ENCODE assay signal across 24 cellular contexts in the genomic region with DNA sequence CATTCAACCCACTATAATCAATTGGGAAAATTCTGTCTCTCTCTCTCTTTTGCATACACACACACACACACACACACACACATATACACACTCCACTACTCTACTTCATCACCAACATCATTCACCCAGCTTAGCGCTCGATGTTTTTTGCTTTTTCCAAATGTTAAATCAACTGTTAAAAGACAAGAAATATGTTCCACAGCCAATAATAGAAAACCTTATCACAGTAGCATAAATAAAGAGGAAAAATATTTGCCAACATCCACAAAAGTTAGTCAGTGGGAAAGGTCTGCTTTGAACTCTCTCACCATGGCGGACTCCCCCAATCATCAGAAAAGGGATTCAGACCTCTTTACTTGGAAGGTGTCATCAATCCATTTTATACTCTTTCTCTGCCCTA. TPM values are rescaled to one million over a fixed set of nuclear protein-coding genes. Genes with fewer than 3 reads are reported as not detected.
A peak's percentile ranks its signal among the peaks of the same experiment; 100 is the strongest.
DNase-seq lines count a peak whose midpoint lies in the region; ATAC-seq, FAIRE-seq and TF ChIP-seq lines count a peak whose summit lies in the region.
"Had no signal": no experiment of that assay in that cellular context is flagged by ENCODE, and none has a peak within 500 bp of the region (broad histone marks: within the 10 kb centered on the region; RNA-seq: fewer than 3 reads in every experiment).

No MANE protein-coding gene starts in this region.

- no peak for DNase-seq in heart right ventricle
- no peak for DNase-seq in left ventricle myocardium superior
- DNase-seq in K562 (ENCODE audit: extremely low read depth in 1 of 4, low spot score in 3 of 4), result no peak
- DNase-seq in neural progenitor cell (ENCODE audit: low spot score), result no peak
- no peak for DNase-seq in tibial artery
- no peak for DNase-seq in KBM-7
- DNase-seq in stimulated activated CD4-positive, alpha-beta T cell treated with anti-CD3 and anti-CD28 coated beads, Interleukin-4, amount 100 ng/mL, for 1 hour, result no peak
- DNase-seq in T-helper 9 cell, result no peak
- DNase-seq: 8988T; CD8-positive, alpha-beta T cell; GOT3; HCEC 1CT; NCI-H1694; NCI-H2081; NCI-H2171 treated with DMSO at 0.1 percent for 48 hours; NCI-H524 treated with DMSO at 0.1 percent for 48 hours; NCI-H82 had no signal

- H3K27me3 ChIP-seq in heart right ventricle (no peaks in the 10 kb centered on the region), K562 (ENCODE audit: control insufficient read depth in 2 of 2, insufficient read depth in 2 of 2, low read length in 2 of 2) (peaks cover 0 to 5% of the 10 kb centered on the region in 2 experiments; a peak in 1 of 5 replicates), neural progenitor cell (no peaks in the 10 kb centered on the region), tibial artery (no peaks in the 10 kb centered on the region)
- H3K27me3 ChIP-seq: BLaER1 treated with 17β-estradiol and CSF1 and Interleukin-3, amounts not matched to agents 10 nM and 100 nM; SJSA1 had no signal

- POLR2A ChIA-PET in K562 (lab: Yijun Ruan, JAX), result no interaction called here

- H3K36me3 ChIP-seq in heart right ventricle (no peaks in the 10 kb centered on the region), K562 (ENCODE audit: control insufficient read depth, insufficient read depth, low read length) (no peaks in the 10 kb centered on the region), neural progenitor cell (no peaks in the 10 kb centered on the region), tibial artery (no peaks in the 10 kb centered on the region)
- H3K36me3 ChIP-seq: BLaER1 treated with 17β-estradiol and CSF1 and Interleukin-3, amounts not matched to agents 10 nM and 100 nM; SJSA1 had no signal

- BruUV-seq in K562 (replicated peaks; lab: Mats Ljungman, UMichigan), result no TSS peak

- no peak for FAIRE-seq in K562 (lab: Jason Lieb, UNC)
- FAIRE-seq: GM12892 had no signal

- TF ChIP-seq EP300 in K562 (IDR thresholded peaks at IDR 0.05; ENCODE audit: low read length), result no peak

- WGBS in heart right ventricle, 2 donors, result 61 to 69% methylated on average over 3 of the region's 3 CpGs
- 91% methylated on average over 3 of the region's 3 CpGs for WGBS in K562 (ENCODE audit: insufficient coverage, low coverage, missing lambda C conversion rate)

- TF ChIP-seq POLR2A in K562 (conservative IDR thresholded peaks at IDR 0.05), result no peak

- in situ Hi-C loops in K562 (cut with MboI), result no loop called here
- in situ Hi-C loops in KBM-7 (cut with MboI; ENCODE audit: low pct_unique_long_range_greater_than_20kb, low sequenced_read_pairs), result no loop called here

- peaks cover 5% of the 10 kb centered on the region for H3K27me3 Mint-ChIP-seq in neural progenitor cell (ENCODE audit: insufficient read depth, low read depth)

- no peak overlapping the region for H3K4me3 Mint-ChIP-seq in neural progenitor cell
- H3K4me3 Mint-ChIP-seq: CD8-positive, alpha-beta T cell had no signal

- intact Hi-C loops in heart right ventricle (cut with DNase I) (no loop called here), left ventricle myocardium superior (cut with micrococcal nuclease) (no loop called here), K562 (cut with micrococcal nuclease) (no loop called here), tibial artery (cut with DNase I; ENCODE audit: low total_unique reads) (loop anchor here (10.0 kb wide), 1 partner anchor 265 kb away; a partner anchor contains a TSS)

- H3K9ac ChIP-seq in K562 (ENCODE audit: insufficient read depth in 1 of 2, low read depth in 2 of 2, low read length in 2 of 2), result no peak overlapping the region
- no peak overlapping the region for H3K9ac ChIP-seq in neural progenitor cell
- H3K9ac ChIP-seq: BLaER1 treated with 17β-estradiol and CSF1 and Interleukin-3, amounts not matched to agents 10 nM and 100 nM had no signal

- no peaks in the 10 kb centered on the region for H4K20me1 ChIP-seq in K562 (replicated peaks; ENCODE audit: control insufficient read depth, insufficient read depth, low read length)
- H4K20me1 ChIP-seq in neural progenitor cell (ENCODE audit: low read depth), result no peaks in the 10 kb centered on the region
- H4K20me1 ChIP-seq: BLaER1 treated with 17β-estradiol and CSF1 and Interleukin-3, amounts not matched to agents 10 nM and 100 nM had no signal

- peaks cover 0 to 14% (median 4%) of the 10 kb centered on the region in 9 donors for H3K4me1 ChIP-seq in heart right ventricle
- no peaks in the 10 kb centered on the region for H3K4me1 ChIP-seq in K562 (replicated peaks in 1 of 2; ENCODE audit: control insufficient read depth in 2 of 2, insufficient read depth in 2 of 2, low read length in 2 of 2)
- peaks cover 9% of the 10 kb centered on the region for H3K4me1 ChIP-seq in neural progenitor cell
- peaks cover 0 to 31% (median 0%) of the 10 kb centered on the region in 4 donors for H3K4me1 ChIP-seq in tibial artery
- H3K4me1 ChIP-seq: SJSA1 had no signal

- no peaks in the 10 kb centered on the region for H3K36me3 Mint-ChIP-seq in neural progenitor cell
- H3K36me3 Mint-ChIP-seq: CD8-positive, alpha-beta T cell had no signal

- no peaks in the 10 kb centered on the region for H3F3A ChIP-seq in neural progenitor cell (ENCODE audit: low read depth)

- H2AFZ ChIP-seq in K562 (ENCODE audit: low read depth, low read length), result peak overlapping the region; percentile 64
- H2AFZ ChIP-seq in neural progenitor cell (replicated peaks), result no peak overlapping the region

- CTCF ChIA-PET in K562 (lab: Yijun Ruan, JAX; ENCODE audit: low intra/inter-chr PET ratio), result no interaction called here

- H3K27ac ChIP-seq in heart right ventricle, result peak overlapping the region in 7 of 10 donors; percentile 5 to 63 (median 53)
- H3K27ac ChIP-seq in K562 (ENCODE audit: extremely low read depth, low read depth, low read length), result no peak overlapping the region
- no peak overlapping the region for H3K27ac ChIP-seq in neural progenitor cell
- H3K27ac ChIP-seq in tibial artery, result peak overlapping the region; percentile 62 to 69
- H3K27ac ChIP-seq: BLaER1 treated with 17β-estradiol and CSF1 and Interleukin-3, amounts not matched to agents 10 nM and 100 nM; HL-60; SJSA1 had no signal

- H3K4me3 ChIP-seq in heart right ventricle (no peak overlapping the region), K562 (no peak overlapping the region), neural progenitor cell (no peak overlapping the region), tibial artery (no peak overlapping the region)
- H3K4me3 ChIP-seq: BLaER1 treated with 17β-estradiol and CSF1 and Interleukin-3, amounts not matched to agents 10 nM and 100 nM; SJSA1 had no signal

- H3K9me3 ChIP-seq in heart right ventricle, result peaks cover 0 to 9% (median 0%) of the 10 kb centered on the region in 11 donors
- H3K9me3 ChIP-seq in K562 (replicated peaks; ENCODE audit: control insufficient read depth, insufficient read depth, low read depth, low read length), result no peaks in the 10 kb centered on the region
- H3K9me3 ChIP-seq in neural progenitor cell (ENCODE audit: low read depth), result no peaks in the 10 kb centered on the region
- no peaks in the 10 kb centered on the region for H3K9me3 ChIP-seq in tibial artery
- H3K9me3 ChIP-seq: SJSA1 had no signal

- peak overlapping the region; percentile 88 for H3K27ac Mint-ChIP-seq in neural progenitor cell
- H3K27ac Mint-ChIP-seq: CD8-positive, alpha-beta T cell had no signal

- no peaks in the 10 kb centered on the region for H3K9me1 ChIP-seq in K562 (ENCODE audit: control insufficient read depth, insufficient read depth, low read length)

- ATAC-seq in heart right ventricle (peak in 5 of 8 donors; percentile 28 to 64 (median 45)), left ventricle myocardium superior (no peak), K562 (no peak)
- ATAC-seq: CD8-positive, alpha-beta T cell; Panc1 had no signal

- TF ChIP-seq CTCF in heart right ventricle (IDR thresholded peaks at IDR 0.05) (no peak), K562 (IDR thresholded peaks at IDR 0.05 in 2 of 3, conservative IDR thresholded peaks at IDR 0.05 in 1 of 3; ENCODE audit: insufficient read depth in 2 of 3, low read depth in 1 of 3, low read length in 3 of 3) (no peak), neural progenitor cell (IDR thresholded peaks at IDR 0.05) (no peak), tibial artery (IDR thresholded peaks at IDR 0.05) (no peak)

- peaks cover 20% of the 10 kb centered on the region for H3K4me1 Mint-ChIP-seq in neural progenitor cell

- H3K79me2 ChIP-seq in K562 (ENCODE audit: control insufficient read depth, insufficient read depth, low read length), result no peaks in the 10 kb centered on the region
- H3K79me2 ChIP-seq in neural progenitor cell (ENCODE audit: low read depth), result no peaks in the 10 kb centered on the region

- TF ChIP-seq RAD21 in K562 (CRISPR knock-in tag; conservative IDR thresholded peaks at IDR 0.05 in 1 of 2, IDR thresholded peaks at IDR 0.05 in 1 of 2), result no peak

- H3K4me2 ChIP-seq in K562 (ENCODE audit: insufficient read depth, low read length), result no peak overlapping the region
- no peak overlapping the region for H3K4me2 ChIP-seq in neural progenitor cell
- H3K4me2 ChIP-seq: BLaER1 treated with 17β-estradiol and CSF1 and Interleukin-3, amounts not matched to agents 10 nM and 100 nM had no signal

- peaks cover 8% of the 10 kb centered on the region for H3K9me3 Mint-ChIP-seq in neural progenitor cell
- H3K9me3 Mint-ChIP-seq: CD8-positive, alpha-beta T cell had no signal

TF ChIP-seq in K562, 482 proteins besides CTCF, POLR2A, EP300 and RAD21 (continues in another document):
- TF ChIP-seq MYNN (IDR thresholded peaks at IDR 0.05) (no peak), MYNN (CRISPR knock-in tag; IDR thresholded peaks at IDR 0.05) (no peak)

RNA-seq across cellular contexts. Expression of a gene that starts 29.4 kb away (rescaled TPM):
- total RNA-seq in heart right ventricle, result 1 to 10 TPM; 1.6 to 7.9 (median 2.5) TPM
- polyA plus RNA-seq in heart right ventricle, result 1 to 10 TPM in 1 of 2 donors, under 1 TPM in 1; 0.80 to 1.1 TPM
- total RNA-seq in left ventricle myocardium superior, result 2.0 TPM
- total RNA-seq in K562 (2011; cell fraction: chromatin; rRNA removed; ENCODE audit: low replicate concordance), result not detected in 2 replicates
- total RNA-seq in K562 (2011; cell fraction: nucleolus; rRNA removed), result not detected in 2 replicates
- not detected in 2 replicates for total RNA-seq in K562 (2011; cell fraction: nucleoplasm; rRNA removed)
- total RNA-seq in K562 (2014; rRNA removed), result not detected in 2 replicates
- total RNA-seq in K562 (2014; rRNA removed; fragmentation: Illumina TruSeq; extraction: Trizol), result not detected in 2 replicates
- not detected in 2 replicates for total RNA-seq in K562 (2015; rRNA removed; fragmentation: Illumina TruSeq; extraction: Trizol)
- 0.04 and 0.07 TPM in 2 replicates for total RNA-seq in K562 (2021)
- polyA plus RNA-seq in K562 (2011; rRNA removed), result 0.03 TPM in 1 of 2 replicates, not detected in the other
- 0.01 TPM in 1 of 2 replicates, not detected in the other for polyA plus RNA-seq in K562 (2011; cell fraction: cytosol; rRNA removed)
- polyA plus RNA-seq in K562 (2011; cell fraction: nucleus; rRNA removed), result not detected in 2 replicates
- 0.01 TPM in 1 of 2 replicates, not detected in the other for polyA plus RNA-seq in K562 (2012)
- not detected in 2 replicates for polyA plus RNA-seq in K562 (2014; fragmentation: Illumina TruSeq; extraction: Trizol)
- not detected for polyA plus RNA-seq in K562 (2014; fragmentation: Nextera tagmentation; extraction: Ambion mirVana)
- not detected in 2 replicates for polyA plus RNA-seq in K562 (2014; rRNA removed)
- 0.18 TPM in 1 of 2 replicates, not detected in the other for polyA minus RNA-seq in K562 (2011; rRNA and poly(A)+ RNA removed)
- polyA minus RNA-seq in K562 (2011; cell fraction: cytosol; rRNA and poly(A)+ RNA removed), result not detected in 2 replicates
- not detected in 2 replicates for polyA minus RNA-seq in K562 (2011; cell fraction: nucleus; rRNA and poly(A)+ RNA removed)
- 0.56 and 0.99 TPM in 2 replicates for total RNA-seq in neural progenitor cell (ENCODE audit: low replicate concordance)
- total RNA-seq: CD8-positive, alpha-beta T cell; G401; HT-29; SJSA1 had no signal

Comparison
In these comparisons a context has a peak if more than half of its experiments do, and no peak if none do; other contexts are left out.
1. ATAC-seq: peak in heart right ventricle (5 of 8); none in left ventricle myocardium superior (single experiment) and K562 (single experiment).
2. H3K27ac ChIP-seq: peak in heart right ventricle (7 of 10) and tibial artery (2 of 2); none in K562 (single experiment) and neural progenitor cell (single experiment).